1 cellular context compared by ENCODE assay signal in genomic region chr11:102157219-102157618, GRCh38.
TF ChIP-seq lines count a peak whose summit lies in the region.

No MANE protein-coding gene starts in this region.

TF ChIP-seq in HepG2, 621 proteins besides CTCF, POLR2A, EP300 and RAD21 (continued from another document):
- TF ChIP-seq, protein P1, sequence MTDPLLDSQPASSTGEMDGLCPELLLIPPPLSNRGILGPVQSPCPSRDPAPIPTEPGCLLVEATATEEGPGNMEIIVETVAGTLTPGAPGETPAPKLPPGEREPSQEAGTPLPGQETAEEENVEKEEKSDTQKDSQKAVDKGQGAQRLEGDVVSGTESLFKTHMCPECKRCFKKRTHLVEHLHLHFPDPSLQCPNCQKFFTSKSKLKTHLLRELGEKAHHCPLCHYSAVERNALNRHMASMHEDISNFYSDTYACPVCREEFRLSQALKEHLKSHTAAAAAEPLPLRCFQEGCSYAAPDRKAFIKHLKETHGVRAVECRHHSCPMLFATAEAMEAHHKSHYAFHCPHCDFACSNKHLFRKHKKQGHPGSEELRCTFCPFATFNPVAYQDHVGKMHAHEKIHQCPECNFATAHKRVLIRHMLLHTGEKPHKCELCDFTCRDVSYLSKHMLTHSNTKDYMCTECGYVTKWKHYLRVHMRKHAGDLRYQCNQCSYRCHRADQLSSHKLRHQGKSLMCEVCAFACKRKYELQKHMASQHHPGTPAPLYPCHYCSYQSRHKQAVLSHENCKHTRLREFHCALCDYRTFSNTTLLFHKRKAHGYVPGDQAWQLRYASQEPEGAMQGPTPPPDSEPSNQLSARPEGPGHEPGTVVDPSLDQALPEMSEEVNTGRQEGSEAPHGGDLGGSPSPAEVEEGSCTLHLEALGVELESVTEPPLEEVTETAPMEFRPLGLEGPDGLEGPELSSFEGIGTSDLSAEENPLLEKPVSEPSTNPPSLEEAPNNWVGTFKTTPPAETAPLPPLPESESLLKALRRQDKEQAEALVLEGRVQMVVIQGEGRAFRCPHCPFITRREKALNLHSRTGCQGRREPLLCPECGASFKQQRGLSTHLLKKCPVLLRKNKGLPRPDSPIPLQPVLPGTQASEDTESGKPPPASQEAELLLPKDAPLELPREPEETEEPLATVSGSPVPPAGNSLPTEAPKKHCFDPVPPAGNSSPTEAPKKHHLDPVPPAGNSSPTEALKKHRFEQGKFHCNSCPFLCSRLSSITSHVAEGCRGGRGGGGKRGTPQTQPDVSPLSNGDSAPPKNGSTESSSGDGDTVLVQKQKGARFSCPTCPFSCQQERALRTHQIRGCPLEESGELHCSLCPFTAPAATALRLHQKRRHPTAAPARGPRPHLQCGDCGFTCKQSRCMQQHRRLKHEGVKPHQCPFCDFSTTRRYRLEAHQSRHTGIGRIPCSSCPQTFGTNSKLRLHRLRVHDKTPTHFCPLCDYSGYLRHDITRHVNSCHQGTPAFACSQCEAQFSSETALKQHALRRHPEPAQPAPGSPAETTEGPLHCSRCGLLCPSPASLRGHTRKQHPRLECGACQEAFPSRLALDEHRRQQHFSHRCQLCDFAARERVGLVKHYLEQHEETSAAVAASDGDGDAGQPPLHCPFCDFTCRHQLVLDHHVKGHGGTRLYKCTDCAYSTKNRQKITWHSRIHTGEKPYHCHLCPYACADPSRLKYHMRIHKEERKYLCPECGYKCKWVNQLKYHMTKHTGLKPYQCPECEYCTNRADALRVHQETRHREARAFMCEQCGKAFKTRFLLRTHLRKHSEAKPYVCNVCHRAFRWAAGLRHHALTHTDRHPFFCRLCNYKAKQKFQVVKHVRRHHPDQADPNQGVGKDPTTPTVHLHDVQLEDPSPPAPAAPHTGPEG (CRISPR knock-in tag; IDR thresholded peaks at IDR 0.05) = no peak
- TF ChIP-seq ZNF644 (CRISPR knock-in tag; IDR thresholded peaks at IDR 0.05; ENCODE audit: low read depth) = 0 out of 2 replicates have a peak, but pooled peaks have one; percentile 59
- TF ChIP-seq GATAD2A (CRISPR knock-in tag; IDR thresholded peaks at IDR 0.05) = peak; percentile 47
- no peak for TF ChIP-seq KDM3A (CRISPR knock-in tag; IDR thresholded peaks at IDR 0.05; ENCODE audit: low read depth)
- no peak for TF ChIP-seq ATAD3A (CRISPR knock-in tag; IDR thresholded peaks at IDR 0.05)
- TF ChIP-seq GFI1 (CRISPR knock-in tag; IDR thresholded peaks at IDR 0.05; ENCODE audit: borderline replicate concordance) = peak; percentile 30; the same call in 1 of the 2 replicates
- TF ChIP-seq ZNF224 (CRISPR knock-in tag; IDR thresholded peaks at IDR 0.05) = no peak
- peak; percentile 91 for TF ChIP-seq TFE3 (CRISPR knock-in tag; IDR thresholded peaks at IDR 0.05)
- no peak for TF ChIP-seq KDM5B (CRISPR knock-in tag; IDR thresholded peaks at IDR 0.05; ENCODE audit: borderline replicate concordance)
- no peak for TF ChIP-seq ZNF572 (CRISPR knock-in tag; IDR thresholded peaks at IDR 0.05)
- no peak for TF ChIP-seq MEIS1 (CRISPR knock-in tag; IDR thresholded peaks at IDR 0.05; ENCODE audit: borderline replicate concordance)
- TF ChIP-seq ZNF629 (CRISPR knock-in tag; conservative IDR thresholded peaks at IDR 0.05) = no peak
- TF ChIP-seq ZNF430 (CRISPR knock-in tag; IDR thresholded peaks at IDR 0.05) = no peak
- TF ChIP-seq ZZZ3 (CRISPR knock-in tag; IDR thresholded peaks at IDR 0.05; ENCODE audit: borderline replicate concordance) = no peak
